Comparison of ENCODE assay signal across 2 cellular contexts in genomic region chr10:61548371-61548770, GRCh38.
TF ChIP-seq lines count a peak whose summit lies in the region.

No MANE protein-coding gene starts in this region.

TF ChIP-seq in GM23338, 12 proteins besides CTCF, POLR2A, EP300 and RAD21 (continued from another document):
- TF ChIP-seq REST (IDR thresholded peaks at IDR 0.05; ENCODE audit: unreplicated experiment), result no peak

TF ChIP-seq in K562, 482 proteins besides CTCF, POLR2A, EP300 and RAD21 (continued from another document):
- peak in 1 of 2 experiments; percentile 75 for TF ChIP-seq AFF1 (IDR thresholded peaks at IDR 0.05; ENCODE audit: low read depth in 1 of 2, partially characterized antibody in 2 of 2)
- no peak for TF ChIP-seq TFAM (CRISPR knock-in tag; conservative IDR thresholded peaks at IDR 0.05)
- no peak for TF ChIP-seq TGIF2 (CRISPR knock-in tag; IDR thresholded peaks at IDR 0.05)
- TF ChIP-seq THRA (IDR thresholded peaks at IDR 0.05), result no peak
